In the genomic region with DNA sequence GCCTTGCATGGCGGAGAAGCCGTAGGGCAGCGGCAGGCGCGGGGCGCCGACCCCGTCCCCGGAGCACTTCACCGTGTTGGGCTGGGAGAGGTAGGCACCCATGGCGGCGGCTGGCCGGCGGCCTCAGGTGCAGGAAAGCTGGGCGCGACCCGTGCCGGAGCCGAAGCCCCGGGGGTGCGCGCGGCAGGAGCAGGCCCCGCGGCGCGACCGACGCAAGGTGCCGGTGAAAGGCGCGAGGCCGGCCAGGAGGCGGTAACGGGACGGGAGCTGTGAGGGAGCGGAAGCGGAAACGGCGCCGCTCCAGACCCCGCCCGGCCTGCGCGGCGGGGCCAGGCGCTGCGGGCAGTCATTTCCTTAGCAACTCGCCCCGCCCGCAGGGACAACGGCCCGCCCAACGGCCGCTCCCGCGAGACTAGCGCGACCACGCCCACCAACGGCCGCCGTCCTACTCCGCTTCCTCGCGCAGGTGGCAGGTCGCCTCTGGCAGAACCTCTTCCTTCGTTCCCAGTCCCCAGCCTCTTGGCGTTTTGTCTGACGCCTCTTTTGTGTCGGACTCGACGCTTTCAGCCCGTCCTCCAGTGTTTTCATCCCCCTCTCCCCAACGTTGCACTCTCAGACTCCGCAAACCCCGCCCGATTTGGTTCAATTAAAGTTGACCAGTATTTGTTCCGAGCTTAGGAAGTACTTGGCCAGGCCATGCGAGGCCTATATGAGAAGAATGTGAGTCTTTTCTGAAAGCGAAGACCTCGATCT, we compare ENCODE assay signal across 8 cellular contexts. TPM values are rescaled to one million over a fixed set of nuclear protein-coding genes. Genes with fewer than 3 reads are reported as not detected.
A peak's percentile ranks its signal among the peaks of the same experiment; 100 is the strongest.
DNase-seq lines count a peak whose midpoint lies in the region; ATAC-seq and TF ChIP-seq lines count a peak whose summit lies in the region.

A gene with protein sequence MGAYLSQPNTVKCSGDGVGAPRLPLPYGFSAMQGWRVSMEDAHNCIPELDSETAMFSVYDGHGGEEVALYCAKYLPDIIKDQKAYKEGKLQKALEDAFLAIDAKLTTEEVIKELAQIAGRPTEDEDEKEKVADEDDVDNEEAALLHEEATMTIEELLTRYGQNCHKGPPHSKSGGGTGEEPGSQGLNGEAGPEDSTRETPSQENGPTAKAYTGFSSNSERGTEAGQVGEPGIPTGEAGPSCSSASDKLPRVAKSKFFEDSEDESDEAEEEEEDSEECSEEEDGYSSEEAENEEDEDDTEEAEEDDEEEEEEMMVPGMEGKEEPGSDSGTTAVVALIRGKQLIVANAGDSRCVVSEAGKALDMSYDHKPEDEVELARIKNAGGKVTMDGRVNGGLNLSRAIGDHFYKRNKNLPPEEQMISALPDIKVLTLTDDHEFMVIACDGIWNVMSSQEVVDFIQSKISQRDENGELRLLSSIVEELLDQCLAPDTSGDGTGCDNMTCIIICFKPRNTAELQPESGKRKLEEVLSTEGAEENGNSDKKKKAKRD (minus strand): TSS at position 271 of the 753 bp plus-strand sequence. CDS start 169 bp downstream, at position 102.

- POLR2A ChIA-PET in Caco-2 (lab: Charles Lee), result interaction anchor here (0.6 to 3.1 kb wide), 8 partner anchors 17 to 1342 kb away, joined by 3 to 63 read pairs (median 4); partner anchors contain the start of genes NRBP1, PPP1CB, ZNF512 and ZNF513

- DNase-seq in Caco-2 (peak; percentile 96 to 99), HUDEP-2 (lab: John Stamatoyannopoulos, UW; ENCODE audit: unreplicated experiment in 76 of 76) (peak in 75 of 76 experiments; percentile 28 to 95 (median 89)), NOMO-1 treated with dmso at 0.1 percent for 144 hours (lab: John Stamatoyannopoulos, UW; ENCODE audit: unreplicated experiment) (peak; percentile 94), mesenchymal stem cell (peak; percentile 93)
- peak; percentile 90 to 94 (median 91) for DNase-seq in activated CD8-positive, alpha-beta memory T cell treated with anti-CD3 and anti-CD28 coated beads for 48 hours (ENCODE audit: low read depth in 2 of 3, low spot score in 2 of 3)
- peak; percentile 96 for DNase-seq in effector memory CD8-positive, alpha-beta T cell
- DNase-seq in stimulated activated CD8-positive, alpha-beta memory T cell treated with anti-CD3 and anti-CD28 coated beads, Interleukin-12 subunit alpha, Interleukin-12 subunit beta, amount 100 ng/mL, for 4 hours (ENCODE audit: low read depth), result peak; percentile 95

- WGBS in mesenchymal stem cell, result 2% methylated on average over 72 of the region's 82 CpGs

- H3K4me3 ChIP-seq in Caco-2 (ENCODE audit: low read depth, low read length) (peak within 1 kb of the TSS; percentile 68), mesenchymal stem cell (ENCODE audit: insufficient read depth in 1 of 2, low read depth in 1 of 2, low read length in 2 of 2) (peak within 1 kb of the TSS; percentile 96 to 100)

- peak within 1 kb of the TSS; percentile 93 to 95 for H3K18ac ChIP-seq in mesenchymal stem cell (ENCODE audit: low read depth in 1 of 2, low read length in 2 of 2)

- no TSS peak for BruUV-seq in Caco-2 (replicated peaks; lab: Mats Ljungman, UMichigan)

- peak within 1 kb of the TSS; percentile 91 for H3K27ac Mint-ChIP-seq in Caco-2 (ENCODE audit: unreplicated experiment)
- peak within 1 kb of the TSS; percentile 91 to 93 for H3K27ac Mint-ChIP-seq in effector memory CD8-positive, alpha-beta T cell

- TF ChIP-seq CTCF in Caco-2 (IDR thresholded peaks at IDR 0.05; ENCODE audit: insufficient read depth in 1 of 2, low read depth in 1 of 2, low read length in 1 of 2, severe bottlenecking in 1 of 2, unreplicated experiment in 1 of 2), result no peak

- no peaks in the 10 kb centered on the region for H3K27me3 ChIP-seq in Caco-2 (replicated peaks; ENCODE audit: control insufficient read depth, insufficient read depth, low read length)
- H3K27me3 ChIP-seq in mesenchymal stem cell (ENCODE audit: control insufficient read depth in 1 of 2, insufficient read depth in 1 of 2, low read length in 2 of 2), result no peaks in the 10 kb centered on the region

- intact Hi-C loops in Caco-2 (cut with micrococcal nuclease; ENCODE audit: unreplicated experiment), result loop anchor here (1.0 to 10.0 kb wide), 4 partner anchors 19 to 215 kb away; partner anchors contain the start of genes CCDC121, FNDC4, GCKR and GPN1

- H3K23ac ChIP-seq in mesenchymal stem cell (ENCODE audit: low read length in 2 of 2), result peak within 1 kb of the TSS; percentile 79 to 100

- no peaks in the 10 kb centered on the region for H3K9me3 Mint-ChIP-seq in Caco-2 (ENCODE audit: unreplicated experiment)
- H3K9me3 Mint-ChIP-seq in effector memory CD8-positive, alpha-beta T cell, result no peaks in the 10 kb centered on the region

- no peaks in the 10 kb centered on the region for H3K27me3 Mint-ChIP-seq in Caco-2 (ENCODE audit: insufficient read depth, unreplicated experiment)
- H3K27me3 Mint-ChIP-seq in effector memory CD8-positive, alpha-beta T cell, result peaks cover 12 to 18% of the 10 kb centered on the region in 2 donors

- peak within 1 kb of the TSS; percentile 75 for H4K91ac ChIP-seq in mesenchymal stem cell (ENCODE audit: low read length)

- peak; percentile 95 for ATAC-seq in GM21381 (IDR thresholded peaks at IDR 0.05; ENCODE audit: unreplicated experiment)
- ATAC-seq in effector memory CD8-positive, alpha-beta T cell (replicated peaks), result peak; percentile 96

- no peaks in the 10 kb centered on the region for H3K9me3 ChIP-seq in Caco-2
- H3K9me3 ChIP-seq in mesenchymal stem cell (ENCODE audit: control insufficient read depth, low read length), result no peaks in the 10 kb centered on the region

- H3K4me1 Mint-ChIP-seq in Caco-2 (ENCODE audit: low read depth, unreplicated experiment), result peaks cover 33% of the 10 kb centered on the region
- H3K4me1 Mint-ChIP-seq in effector memory CD8-positive, alpha-beta T cell (ENCODE audit: low read depth in 2 of 2), result peaks cover 22 to 34% of the 10 kb centered on the region in 2 donors

- H2BK12ac ChIP-seq in mesenchymal stem cell (ENCODE audit: low read length in 2 of 2), result peak within 1 kb of the TSS in 1 of 2 experiments; percentile 54

- peak within 1 kb of the TSS; percentile 23 for H2BK15ac ChIP-seq in mesenchymal stem cell (ENCODE audit: low read depth, poor library complexity, severe bottlenecking)

- peak within 1 kb of the TSS; percentile 57 for H2AK5ac ChIP-seq in mesenchymal stem cell (ENCODE audit: low read length, severe bottlenecking)

- peaks cover 28% of the 10 kb centered on the region for H3K4me1 ChIP-seq in Caco-2
- H3K4me1 ChIP-seq in mesenchymal stem cell (ENCODE audit: control insufficient read depth, insufficient read depth, low read depth, low read length), result peaks cover 2% of the 10 kb centered on the region

- CTCF ChIA-PET in Caco-2 (lab: Charles Lee), result interaction anchor here (0.8 to 3.4 kb wide), 7 partner anchors 20 to 274 kb away, joined by 3 to 36 read pairs (median 3); partner anchors contain the start of genes NRBP1, SLC4A1AP and SUPT7L

- peak within 1 kb of the TSS; percentile 98 for H2AFZ ChIP-seq in mesenchymal stem cell (ENCODE audit: low read depth, low read length)

- H3K9ac ChIP-seq in mesenchymal stem cell (ENCODE audit: low read length), result peak within 1 kb of the TSS; percentile 90

- peak within 1 kb of the TSS; percentile 73 for H3K27ac ChIP-seq in mesenchymal stem cell (ENCODE audit: low read length, poor library complexity, severe bottlenecking)

- peak within 1 kb of the TSS; percentile 70 for H2BK5ac ChIP-seq in mesenchymal stem cell (ENCODE audit: low read depth, low read length, poor library complexity, severe bottlenecking)

- H3K14ac ChIP-seq in mesenchymal stem cell (ENCODE audit: low read length in 2 of 2), result peak within 1 kb of the TSS; percentile 66 to 91

- H2BK120ac ChIP-seq in mesenchymal stem cell (ENCODE audit: low read depth, low read length), result peak within 1 kb of the TSS; percentile 19

- H3K79me1 ChIP-seq in mesenchymal stem cell (replicated peaks; ENCODE audit: low read length, poor library complexity, severe bottlenecking), result no peaks in the 10 kb centered on the region

- H4K8ac ChIP-seq in mesenchymal stem cell (ENCODE audit: low read length), result peak within 1 kb of the TSS; percentile 86

- H3K36me3 ChIP-seq in Caco-2 (ENCODE audit: control insufficient read depth, insufficient read depth, low read length), result no peaks in the 10 kb centered on the region
- H3K36me3 ChIP-seq in mesenchymal stem cell (ENCODE audit: control insufficient read depth in 1 of 2, insufficient read depth in 2 of 2, low read depth in 1 of 2, low read length in 2 of 2), result peaks cover 5 to 8% of the 10 kb centered on the region in 2 experiments

- H3K4me3 Mint-ChIP-seq in Caco-2 (ENCODE audit: unreplicated experiment), result peak within 1 kb of the TSS; percentile 84
- H3K4me3 Mint-ChIP-seq in effector memory CD8-positive, alpha-beta T cell, result peak within 1 kb of the TSS; percentile 81 to 89

- peaks cover 47% of the 10 kb centered on the region for H3K36me3 Mint-ChIP-seq in Caco-2 (ENCODE audit: insufficient read depth, unreplicated experiment)
- peaks cover 14% of the 10 kb centered on the region for H3K36me3 Mint-ChIP-seq in effector memory CD8-positive, alpha-beta T cell (ENCODE audit: insufficient read depth)

- peak within 1 kb of the TSS; percentile 99 for H3K4me2 ChIP-seq in mesenchymal stem cell (ENCODE audit: low read length, poor library complexity, severe bottlenecking)

- H3K4ac ChIP-seq in mesenchymal stem cell (ENCODE audit: low read depth in 1 of 2, low read length in 2 of 2), result peak within 1 kb of the TSS in 1 of 2 experiments; percentile 92

RNA-seq across cellular contexts. Expression of the gene that starts here (rescaled TPM):
- 140 and 149 TPM in 2 replicates for total RNA-seq in Caco-2 (2022)
- 58.3 TPM for polyA plus RNA-seq in mesenchymal stem cell (2013, experiment 1 of 2)
- 57.0 TPM for polyA plus RNA-seq in mesenchymal stem cell (2013, experiment 2 of 2)

Comparison
In these comparisons a context has a peak if more than half of its experiments do, and no peak if none do; other contexts are left out.
1. Peak in every context shown above with its lines: DNase-seq, ATAC-seq, H3K4me3 ChIP-seq and H3K27ac ChIP-seq.